In the genomic region with DNA sequence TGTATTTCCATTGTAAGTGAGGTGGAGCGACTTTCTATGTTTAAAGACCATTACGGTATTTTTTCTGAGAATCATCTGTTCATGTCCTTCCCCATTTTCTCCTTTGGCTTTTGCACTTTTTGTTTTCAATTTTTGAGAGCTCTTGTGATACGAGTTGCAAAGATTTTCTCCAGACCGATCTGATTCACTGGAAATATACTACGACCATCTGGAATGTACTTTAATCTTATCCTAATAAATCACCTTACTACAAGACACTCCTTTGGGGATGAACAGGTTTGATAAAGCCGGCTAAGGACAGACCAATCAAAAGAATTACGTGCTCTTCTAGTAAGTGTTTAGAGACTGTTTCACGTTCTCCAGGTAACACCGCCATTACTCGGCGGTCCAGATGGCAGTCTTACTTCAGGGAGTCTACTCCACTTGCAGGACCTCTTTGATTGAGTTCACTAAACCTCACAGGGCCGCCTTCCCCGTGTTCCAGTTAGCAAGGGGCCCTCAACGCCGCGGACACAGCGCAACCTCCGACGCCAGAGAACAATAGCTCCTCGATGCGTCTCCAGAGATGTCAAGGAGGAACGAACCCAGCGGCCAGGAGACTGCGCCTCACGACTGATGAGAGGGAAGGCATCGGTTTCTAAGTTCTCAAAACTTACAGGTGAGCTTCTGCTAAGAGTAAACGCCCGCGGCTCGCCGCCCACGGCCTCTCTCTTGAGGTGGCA, we compare ENCODE assay signal across 8 cellular contexts. TPM values are rescaled to one million over a fixed set of nuclear protein-coding genes. Genes with fewer than 3 reads are reported as not detected.
A peak's percentile ranks its signal among the peaks of the same experiment; 100 is the strongest.
DNase-seq lines count a peak whose midpoint lies in the region; ATAC-seq and TF ChIP-seq lines count a peak whose summit lies in the region.

No MANE protein-coding gene starts in this region.

- CTCF ChIA-PET in Calu3 (lab: Charles Lee) = interaction anchor here (0.7 to 3.1 kb wide), 6 partner anchors 12 to 80 kb away, joined by 3 to 16 read pairs (median 4); a partner anchor contains a TSS

- H3K27me3 Mint-ChIP-seq in Calu3 (ENCODE audit: unreplicated experiment) (no peaks in the 10 kb centered on the region), type B pancreatic cell (peaks cover 3% of the 10 kb centered on the region)

- in situ Hi-C loops in ACHN (cut with HindIII; ENCODE audit: low pct_ligation_motif_present, low pct_unique_long_range_greater_than_20kb, low sequenced_read_pairs) = no loop called here

- ATAC-seq in GM21528 (IDR thresholded peaks at IDR 0.05; ENCODE audit: low FRiP score, unreplicated experiment) (peak; percentile 20), lower lobe of right lung (peak; percentile 32 to 49)

- H3K4me3 Mint-ChIP-seq in Calu3 (ENCODE audit: low read depth, unreplicated experiment) = peak overlapping the region; percentile 91
- peak overlapping the region; percentile 94 for H3K4me3 Mint-ChIP-seq in type B pancreatic cell

- DNase-seq in Calu3 = no peak
- DNase-seq in NCI-H146 (lab: John Stamatoyannopoulos, UW) = peak; percentile 96
- no peak for DNase-seq in breast epithelium (ENCODE audit: low spot score in 2 of 2)
- DNase-seq in lower lobe of right lung = no peak
- no peak for DNase-seq in type B pancreatic cell (ENCODE audit: extremely low spot score, unreplicated experiment)
- DNase-seq in ACHN = no peak
- DNase-seq in kidney tubule cell (ENCODE audit: low spot score) = no peak

- H3K9me3 Mint-ChIP-seq in Calu3 (ENCODE audit: low read depth, unreplicated experiment) = peaks cover 3% of the 10 kb centered on the region
- H3K9me3 Mint-ChIP-seq in type B pancreatic cell = peaks cover 5% of the 10 kb centered on the region

- H3K4me1 Mint-ChIP-seq in Calu3 (ENCODE audit: low read depth, unreplicated experiment) = no peaks in the 10 kb centered on the region
- peaks cover 21% of the 10 kb centered on the region for H3K4me1 Mint-ChIP-seq in type B pancreatic cell (ENCODE audit: unreplicated experiment)

- peaks cover 0 to 4% of the 10 kb centered on the region in 2 donors for H3K4me1 ChIP-seq in breast epithelium
- peaks cover 41% of the 10 kb centered on the region for H3K4me1 ChIP-seq in lower lobe of right lung

- intact Hi-C loops in Calu3 (cut with micrococcal nuclease; ENCODE audit: unreplicated experiment) = loop anchor here (5.0 kb wide), 1 partner anchor 61 kb away; a partner anchor contains a TSS
- intact Hi-C loops in breast epithelium (cut with DNase I; ENCODE audit: low total_unique reads) = loop anchor here (2.0 kb wide), 2 partner anchors 34 to 62 kb away; a partner anchor contains a TSS
- intact Hi-C loops in lower lobe of right lung (cut with DNase I) = no loop called here

- peak overlapping the region; percentile 100 for H3K27ac ChIP-seq in breast epithelium
- peak overlapping the region; percentile 98 for H3K27ac ChIP-seq in lower lobe of right lung

- H3K27me3 ChIP-seq in breast epithelium (no peaks in the 10 kb centered on the region), lower lobe of right lung (ENCODE audit: low read depth) (no peaks in the 10 kb centered on the region)

- H3K36me3 ChIP-seq in breast epithelium (no peaks in the 10 kb centered on the region), lower lobe of right lung (no peaks in the 10 kb centered on the region)

- H3K27ac Mint-ChIP-seq in Calu3 (ENCODE audit: unreplicated experiment) (peak overlapping the region; percentile 88), type B pancreatic cell (peak overlapping the region; percentile 99)

- H3K36me3 Mint-ChIP-seq in Calu3 (ENCODE audit: insufficient read depth, unreplicated experiment) (peaks cover 68% of the 10 kb centered on the region), type B pancreatic cell (peaks cover 19% of the 10 kb centered on the region)

- TF ChIP-seq POLR2A in breast epithelium (IDR thresholded peaks at IDR 0.05) = no peak

- peak overlapping the region; percentile 88 to 96 (median 93) for H3K4me3 ChIP-seq in breast epithelium
- H3K4me3 ChIP-seq in lower lobe of right lung = peak overlapping the region; percentile 85

- TSS peak; percentile 80 for BruUV-seq in Calu3 (replicated peaks; lab: Mats Ljungman, UMichigan)

- H3K9me3 ChIP-seq in breast epithelium = no peaks in the 10 kb centered on the region
- H3K9me3 ChIP-seq in lower lobe of right lung = no peaks in the 10 kb centered on the region

- no peak for TF ChIP-seq CTCF in Calu3 (IDR thresholded peaks at IDR 0.05; ENCODE audit: unreplicated experiment)
- no peak for TF ChIP-seq CTCF in breast epithelium (IDR thresholded peaks at IDR 0.05)
- TF ChIP-seq CTCF in lower lobe of right lung (IDR thresholded peaks at IDR 0.05) = no peak
- no peak for TF ChIP-seq CTCF in type B pancreatic cell (conservative IDR thresholded peaks at IDR 0.05)

RNA-seq across cellular contexts. Expression of a gene that starts 0.9 kb away (rescaled TPM):
- total RNA-seq in Calu3 (2022) = 91.8 and 103 TPM in 2 replicates
- total RNA-seq in breast epithelium = 100 to 1,000 TPM; 115 to 153 (median 116) TPM
- 78.4 TPM for total RNA-seq in lower lobe of right lung
- total RNA-seq in type B pancreatic cell (ENCODE audit: low replicate concordance) = 96.9 and 108 TPM in 2 replicates

RNA-seq across cellular contexts. Expression of a gene that starts 33.3 kb away (rescaled TPM):
- total RNA-seq in Calu3 (2022) (143 and 202 TPM in 2 replicates), breast epithelium (1,000 to 10,000 TPM in 2 of 3 donors, 100 to 1,000 TPM in 1; 999 to 1,273 (median 1,163) TPM), lower lobe of right lung (352 TPM), type B pancreatic cell (ENCODE audit: low replicate concordance) (78.1 and 100 TPM in 2 replicates)

RNA-seq across cellular contexts. Expression of a gene that starts 35.5 kb away (rescaled TPM):
- total RNA-seq in Calu3 (2022) (92.3 and 108 TPM in 2 replicates), breast epithelium (10 to 100 TPM in 2 of 3 donors, 1 to 10 TPM in 1; 9.4 to 10.5 (median 10.1) TPM), lower lobe of right lung (42.4 TPM), type B pancreatic cell (ENCODE audit: low replicate concordance) (38.4 and 67.4 TPM in 2 replicates)
